In genomic region chr16:53581784-53582183, GRCh38 we compare ENCODE assay signal across 26 cellular contexts.
DNase-seq lines count a peak whose midpoint lies in the region; ATAC-seq, FAIRE-seq and TF ChIP-seq lines count a peak whose summit lies in the region.
"Had no signal": no experiment of that assay in that cellular context is flagged by ENCODE, and none has a peak within 500 bp of the region (broad histone marks: within the 10 kb centered on the region; RNA-seq: fewer than 3 reads in every experiment).

No MANE protein-coding gene starts in this region.

- CTCF ChIA-PET in HepG2 (lab: Yijun Ruan, JAX; ENCODE audit: low intra/inter-chr PET ratio, low total read pairs): no interaction called here
- CTCF ChIA-PET in K562 (lab: Yijun Ruan, JAX; ENCODE audit: low intra/inter-chr PET ratio): no interaction called here

- DNase-seq in HepG2 (ENCODE audit: low spot score) (no peak), right lobe of liver (no peak), K562 (ENCODE audit: extremely low read depth in 1 of 4, low spot score in 3 of 4) (peak in 1 of 4 experiments; percentile 11), neuronal stem cell (ENCODE audit: low spot score) (no peak), DMS114 treated with DMSO at 0.1 percent for 48 hours (lab: John Stamatoyannopoulos, UW; ENCODE audit: unreplicated experiment) (no peak)
- no peak for DNase-seq in activated CD4-positive, alpha-beta T cell treated with anti-CD3 and anti-CD28 coated beads for 48 hours
- DNase-seq: ACHN; AML-193; BE2C; CD4-positive, alpha-beta T cell; CD8-positive, alpha-beta memory T cell; DMS 273 treated with DMSO at 0.1 percent for 48 hours; DMS53; DMS79 treated with DMSO at 0.1 percent for 48 hours; GF-D8; GOT3; H7; HCEC 1CT had no signal

- H2BK120ac ChIP-seq in neuronal stem cell (ENCODE audit: low read depth, low read length): no peak overlapping the region

- H4K91ac ChIP-seq in neuronal stem cell (ENCODE audit: low read depth, low read length, poor library complexity): no peak overlapping the region

- no peak overlapping the region for H3K4me2 ChIP-seq in HepG2 (ENCODE audit: low read depth, low read length)
- no peak overlapping the region for H3K4me2 ChIP-seq in Loucy (ENCODE audit: low read depth, low read length, poor library complexity, severe bottlenecking)
- H3K4me2 ChIP-seq in K562 (ENCODE audit: insufficient read depth, low read length): no peak overlapping the region
- H3K4me2 ChIP-seq in neuronal stem cell (ENCODE audit: insufficient read depth, low read length, poor library complexity, severe bottlenecking): no peak overlapping the region
- H3K4me2 ChIP-seq: BLaER1 treated with 17β-estradiol and CSF1 and Interleukin-3, amounts not matched to agents 10 nM and 100 nM had no signal

- WGBS in HepG2 (ENCODE audit: low lambda C conversion rate): 57% methylated on average over 2 of the region's 2 CpGs
- WGBS in right lobe of liver (ENCODE audit: insufficient coverage, low coverage, low lambda C conversion rate, missing lambda C conversion rate): 71% methylated on average over 2 of the region's 2 CpGs
- 7% methylated on average over 2 of the region's 2 CpGs for WGBS in K562 (ENCODE audit: insufficient coverage, low coverage, missing lambda C conversion rate)
- no CpG with 5 or more reads among the region's 2 CpGs for WGBS in neuronal stem cell (ENCODE audit: extremely low coverage in 2 of 2, insufficient read length in 2 of 2, insufficient replicate concordance in 1 of 2), 2 donors

- in situ Hi-C loops in HepG2 (cut with HindIII; ENCODE audit: extremely low pct_ligation_motif_present, low pct_unique_long_range_greater_than_20kb) (no loop called here), K562 (cut with MboI) (no loop called here)

- TF ChIP-seq CTCF in HepG2 (CRISPR knock-in tag; IDR thresholded peaks at IDR 0.05) (no peak), right lobe of liver (IDR thresholded peaks at IDR 0.05) (no peak), Loucy (conservative IDR thresholded peaks at IDR 0.05; ENCODE audit: low read length) (no peak), K562 (IDR thresholded peaks at IDR 0.05 in 2 of 3, conservative IDR thresholded peaks at IDR 0.05 in 1 of 3; ENCODE audit: insufficient read depth in 2 of 3, low read depth in 1 of 3, low read length in 3 of 3) (no peak)

- no peak for ATAC-seq in HepG2
- no peak for ATAC-seq in right lobe of liver
- 0 out of 3 replicates have a peak, but pooled peaks have one; percentile 38 for ATAC-seq in K562
- ATAC-seq in GM21423 (IDR thresholded peaks at IDR 0.05; ENCODE audit: unreplicated experiment): no peak

- H3K9me3 ChIP-seq in HepG2 (ENCODE audit: low read length) (no peaks in the 10 kb centered on the region), right lobe of liver (no peaks in the 10 kb centered on the region), Loucy (ENCODE audit: insufficient read depth, low read depth, low read length) (no peaks in the 10 kb centered on the region), K562 (replicated peaks; ENCODE audit: control insufficient read depth, insufficient read depth, low read depth, low read length) (no peaks in the 10 kb centered on the region), neuronal stem cell (replicated peaks in 1 of 2; ENCODE audit: control insufficient read depth in 2 of 2, insufficient read depth in 1 of 2, low read depth in 1 of 2, low read length in 2 of 2) (no peaks in the 10 kb centered on the region)
- H3K9me3 ChIP-seq: BE2C had no signal

- POLR2A ChIA-PET in HepG2 (lab: Yijun Ruan, JAX): no interaction called here
- POLR2A ChIA-PET in K562 (lab: Yijun Ruan, JAX): no interaction called here

- H3K79me2 ChIP-seq in HepG2 (ENCODE audit: insufficient read depth, low read length) (no peaks in the 10 kb centered on the region), Loucy (ENCODE audit: insufficient read depth, low read length) (no peaks in the 10 kb centered on the region), K562 (ENCODE audit: control insufficient read depth, insufficient read depth, low read length) (no peaks in the 10 kb centered on the region)

- H3K9me1 ChIP-seq in K562 (ENCODE audit: control insufficient read depth, insufficient read depth, low read length): no peaks in the 10 kb centered on the region

- H3K4ac ChIP-seq in neuronal stem cell (ENCODE audit: low read length): no peak overlapping the region

- H2AK5ac ChIP-seq in neuronal stem cell (ENCODE audit: low read depth, low read length): no peak overlapping the region

- TF ChIP-seq POLR2A in HepG2 (IDR thresholded peaks at IDR 0.05; ENCODE audit: insufficient read depth in 1 of 2, low read depth in 2 of 2, low read length in 2 of 2) (no peak), right lobe of liver (IDR thresholded peaks at IDR 0.05) (no peak), K562 (conservative IDR thresholded peaks at IDR 0.05) (no peak)

- H3K36me3 ChIP-seq in HepG2 (replicated peaks in 1 of 2; ENCODE audit: control insufficient read depth in 1 of 2, insufficient read depth in 2 of 2, low read length in 2 of 2) (no peaks in the 10 kb centered on the region), right lobe of liver (no peaks in the 10 kb centered on the region), Loucy (ENCODE audit: insufficient read depth, low read length) (no peaks in the 10 kb centered on the region), K562 (ENCODE audit: control insufficient read depth, insufficient read depth, low read length) (no peaks in the 10 kb centered on the region), neuronal stem cell (replicated peaks in 1 of 2; ENCODE audit: control insufficient read depth in 2 of 2, insufficient read depth in 2 of 2, low read length in 2 of 2) (no peaks in the 10 kb centered on the region)
- H3K36me3 ChIP-seq: BE2C; BLaER1 treated with 17β-estradiol and CSF1 and Interleukin-3, amounts not matched to agents 10 nM and 100 nM had no signal

- H3K27me3 ChIP-seq in HepG2 (ENCODE audit: control insufficient read depth in 1 of 2, insufficient read depth in 2 of 2, low read length in 2 of 2) (no peaks in the 10 kb centered on the region; a peak in 1 of 5 replicates), right lobe of liver (no peaks in the 10 kb centered on the region), Loucy (ENCODE audit: insufficient read depth, low read length, poor library complexity, severe bottlenecking) (no peaks in the 10 kb centered on the region), K562 (ENCODE audit: control insufficient read depth in 2 of 2, insufficient read depth in 2 of 2, low read length in 2 of 2) (peaks cover 0 to 12% of the 10 kb centered on the region in 2 experiments; a peak in 2 of 5 replicates), neuronal stem cell (ENCODE audit: control insufficient read depth in 3 of 3, insufficient read depth in 3 of 3, low read depth in 1 of 3, low read length in 3 of 3) (no peaks in the 10 kb centered on the region)
- H3K27me3 ChIP-seq: BE2C; BLaER1 treated with 17β-estradiol and CSF1 and Interleukin-3, amounts not matched to agents 10 nM and 100 nM had no signal

- H3K4me3 ChIP-seq in HepG2 (replicated peaks in 1 of 3; ENCODE audit: insufficient read depth in 1 of 3, low read depth in 2 of 3, low read length in 3 of 3): no peak overlapping the region
- H3K4me3 ChIP-seq in right lobe of liver: no peak overlapping the region
- no peak overlapping the region for H3K4me3 ChIP-seq in Loucy (ENCODE audit: low read length, poor library complexity, severe bottlenecking)
- H3K4me3 ChIP-seq in K562: no peak overlapping the region
- no peak overlapping the region for H3K4me3 ChIP-seq in neuronal stem cell (ENCODE audit: low read length in 2 of 2)
- H3K4me3 ChIP-seq: BLaER1 treated with 17β-estradiol and CSF1 and Interleukin-3, amounts not matched to agents 10 nM and 100 nM had no signal

- H3K9ac ChIP-seq in HepG2 (ENCODE audit: insufficient read depth, low read depth, low read length) (no peak overlapping the region), Loucy (ENCODE audit: low read depth, low read length, poor library complexity, severe bottlenecking) (no peak overlapping the region), K562 (ENCODE audit: insufficient read depth in 1 of 2, low read depth in 2 of 2, low read length in 2 of 2) (no peak overlapping the region), neuronal stem cell (ENCODE audit: low read depth, low read length, poor library complexity) (no peak overlapping the region)
- H3K9ac ChIP-seq: BLaER1 treated with 17β-estradiol and CSF1 and Interleukin-3, amounts not matched to agents 10 nM and 100 nM had no signal

- H4K20me1 ChIP-seq in HepG2 (ENCODE audit: insufficient read depth, low read length) (no peaks in the 10 kb centered on the region), Loucy (ENCODE audit: insufficient read depth, low read length, poor library complexity, severe bottlenecking) (no peaks in the 10 kb centered on the region), K562 (replicated peaks; ENCODE audit: control insufficient read depth, insufficient read depth, low read length) (no peaks in the 10 kb centered on the region)
- H4K20me1 ChIP-seq: BLaER1 treated with 17β-estradiol and CSF1 and Interleukin-3, amounts not matched to agents 10 nM and 100 nM had no signal

- no peak overlapping the region for H3K14ac ChIP-seq in neuronal stem cell (ENCODE audit: low read length)

- intact Hi-C loops in HepG2 (cut with micrococcal nuclease; ENCODE audit: unreplicated experiment): no loop called here
- intact Hi-C loops in right lobe of liver (cut with DNase I): no loop called here
- intact Hi-C loops in K562 (cut with micrococcal nuclease): no loop called here

- FAIRE-seq in HepG2 (lab: Jason Lieb, UNC): no peak
- peak; percentile 52 for FAIRE-seq in K562 (lab: Jason Lieb, UNC)
- FAIRE-seq: A204.1, D721Med, GM12891, GM18507 had no signal

- H3K79me1 ChIP-seq in neuronal stem cell (ENCODE audit: low read depth, low read length): no peaks in the 10 kb centered on the region

- H3K23ac ChIP-seq in neuronal stem cell (ENCODE audit: low read depth, low read length, poor library complexity): no peak overlapping the region

- H2BK5ac ChIP-seq in neuronal stem cell (ENCODE audit: low read length): no peak overlapping the region

- no peak overlapping the region for H3K18ac ChIP-seq in neuronal stem cell (ENCODE audit: low read length)

- TF ChIP-seq RAD21 in HepG2 (CRISPR knock-in tag; IDR thresholded peaks at IDR 0.05): no peak
- no peak for TF ChIP-seq RAD21 in K562 (CRISPR knock-in tag; conservative IDR thresholded peaks at IDR 0.05 in 1 of 2, IDR thresholded peaks at IDR 0.05 in 1 of 2)

- H3K4me1 ChIP-seq in HepG2 (ENCODE audit: insufficient read depth, low read length): 0 out of 2 replicates have a peak, but pooled peaks cover 7% of the 10 kb centered on the region
- H3K4me1 ChIP-seq in right lobe of liver: no peaks in the 10 kb centered on the region
- peaks cover 2% of the 10 kb centered on the region for H3K4me1 ChIP-seq in Loucy (ENCODE audit: insufficient read depth, low read length, poor library complexity, severe bottlenecking)
- peaks cover 0 to 6% of the 10 kb centered on the region in 2 experiments; a peak in 3 of 5 replicates for H3K4me1 ChIP-seq in K562 (replicated peaks in 1 of 2; ENCODE audit: control insufficient read depth in 2 of 2, insufficient read depth in 2 of 2, low read length in 2 of 2)
- no peaks in the 10 kb centered on the region for H3K4me1 ChIP-seq in neuronal stem cell (ENCODE audit: control insufficient read depth in 2 of 2, insufficient read depth in 1 of 2, low read depth in 1 of 2, low read length in 2 of 2)
- H3K4me1 ChIP-seq: BE2C had no signal

- no peak overlapping the region for H2BK12ac ChIP-seq in neuronal stem cell (ENCODE audit: low read length)

- H4K8ac ChIP-seq in neuronal stem cell (ENCODE audit: low read depth, low read length): no peak overlapping the region

- H3K9me2 ChIP-seq in Loucy (replicated peaks; ENCODE audit: low read depth, low read length): no peaks in the 10 kb centered on the region

- H2BK15ac ChIP-seq in neuronal stem cell (ENCODE audit: low read length): no peak overlapping the region

- no peak overlapping the region for H3K27ac ChIP-seq in HepG2 (ENCODE audit: extremely low read length, insufficient read depth, low read length)
- no peak overlapping the region for H3K27ac ChIP-seq in right lobe of liver
- H3K27ac ChIP-seq in K562 (ENCODE audit: extremely low read depth, low read depth, low read length): no peak overlapping the region
- no peak overlapping the region for H3K27ac ChIP-seq in neuronal stem cell (replicated peaks; ENCODE audit: low read length)
- H3K27ac ChIP-seq: 22Rv1; BLaER1 treated with 17β-estradiol and CSF1 and Interleukin-3, amounts not matched to agents 10 nM and 100 nM had no signal

- TF ChIP-seq EP300 in HepG2 (IDR thresholded peaks at IDR 0.05; ENCODE audit: low read depth in 2 of 2, low read length in 2 of 2): no peak
- no peak for TF ChIP-seq EP300 in HepG2 (CRISPR knock-in tag; IDR thresholded peaks at IDR 0.05; ENCODE audit: borderline replicate concordance)
- TF ChIP-seq EP300 in K562 (IDR thresholded peaks at IDR 0.05; ENCODE audit: low read length): no peak

- no TSS peak for BruUV-seq in HepG2 (replicated peaks; lab: Mats Ljungman, UMichigan)
- no TSS peak for BruUV-seq in K562 (replicated peaks; lab: Mats Ljungman, UMichigan)

- no peaks in the 10 kb centered on the region for H3F3A ChIP-seq in Loucy (ENCODE audit: low read depth)

- no peak overlapping the region for H2AFZ ChIP-seq in HepG2 (ENCODE audit: low read length)
- H2AFZ ChIP-seq in Loucy (ENCODE audit: low read length): peak overlapping the region; percentile 79
- H2AFZ ChIP-seq in K562 (ENCODE audit: low read depth, low read length): peak overlapping the region; percentile 41; the same call in 1 of the 2 replicates
- peak overlapping the region; percentile 58 for H2AFZ ChIP-seq in neuronal stem cell (ENCODE audit: low read length)

Comparison
In these comparisons a context has a peak if more than half of its experiments do, and no peak if none do; other contexts are left out.
1. Of the 241 proteins assayed by ChIP-seq in both HepG2 and K562: peak only in HepG2: none; only in K562: MAFG, NFE2, NFE2L1, RAD51 and USF2; in both: MAFF, MAFK and NFYB; in neither: 233.